18 cellular contexts compared by ENCODE assay signal in genomic region chr5:74947961-74948613, GRCh38.
DNase-seq lines count a peak whose midpoint lies in the region; ATAC-seq and TF ChIP-seq lines count a peak whose summit lies in the region.
"Had no signal": no experiment of that assay in that cellular context is flagged by ENCODE, and none has a peak within 500 bp of the region (broad histone marks: within the 10 kb centered on the region; RNA-seq: fewer than 3 reads in every experiment).

No MANE protein-coding gene starts in this region.

- H3T11ph ChIP-seq in H9 (ENCODE audit: low read length), result no peak overlapping the region

- H3K79me2 ChIP-seq in H9 (ENCODE audit: insufficient read depth, low read length), result no peaks in the 10 kb centered on the region

- no peaks in the 10 kb centered on the region for H3K36me3 Mint-ChIP-seq in H9 (ENCODE audit: insufficient read depth in 1 of 3, low read depth in 3 of 3)
- H3K36me3 Mint-ChIP-seq: activated CD4-positive, alpha-beta memory T cell treated with anti-CD3 and anti-CD28 coated beads for 36 hours; naive thymus-derived CD4-positive, alpha-beta T cell had no signal

- no peak overlapping the region for H3K23ac ChIP-seq in H9 (ENCODE audit: insufficient read length, low read depth, low read length)

- no peak overlapping the region for H3K27ac ChIP-seq in H9 (ENCODE audit: insufficient read length, low read depth, low read length)
- H3K27ac ChIP-seq: BLaER1 treated with 17β-estradiol and CSF1 and Interleukin-3, amounts not matched to agents 10 nM and 100 nM had no signal

- H3K4me2 ChIP-seq in H9 (ENCODE audit: insufficient read depth, insufficient read length, low read length), result no peak overlapping the region
- peak overlapping the region; percentile 37 for H3K4me2 ChIP-seq in skeletal muscle satellite cell (ENCODE audit: low read length)
- H3K4me2 ChIP-seq: BLaER1 treated with 17β-estradiol and CSF1 and Interleukin-3, amounts not matched to agents 10 nM and 100 nM had no signal

- no peak overlapping the region for H3K18ac ChIP-seq in H9 (ENCODE audit: insufficient read length, low read depth, low read length)

- H3K9ac ChIP-seq in H9 (ENCODE audit: extremely low read depth, insufficient read length, low read length), result no peak overlapping the region
- H3K9ac ChIP-seq in skeletal muscle satellite cell (ENCODE audit: low read depth, low read length), result no peak overlapping the region
- H3K9ac ChIP-seq: BLaER1 treated with 17β-estradiol and CSF1 and Interleukin-3, amounts not matched to agents 10 nM and 100 nM had no signal

- no peak overlapping the region for H3K4ac ChIP-seq in H9 (ENCODE audit: low read depth, low read length)

- no peak overlapping the region for H4K91ac ChIP-seq in H9 (ENCODE audit: insufficient read length, low read depth, low read length)

- no peak overlapping the region for H3K56ac ChIP-seq in H9 (ENCODE audit: insufficient read length, low read depth, low read length)

- H3K27me3 ChIP-seq in H9 (ENCODE audit: insufficient read depth, low read length) (no peaks in the 10 kb centered on the region), kidney epithelial cell (ENCODE audit: control insufficient read depth, insufficient read depth, low read length) (no peaks in the 10 kb centered on the region), skeletal muscle satellite cell (ENCODE audit: control insufficient read depth, insufficient read depth, low read length) (peaks cover 10% of the 10 kb centered on the region)
- H3K27me3 ChIP-seq: BLaER1 treated with 17β-estradiol and CSF1 and Interleukin-3, amounts not matched to agents 10 nM and 100 nM had no signal

- POLR2A ChIA-PET in GM10248 (lab: Yijun Ruan, JAX), result no interaction called here

- H3K23me2 ChIP-seq in H9 (ENCODE audit: insufficient read length, low read depth, low read length, poor library complexity, severe bottlenecking), result no peaks in the 10 kb centered on the region

- no peak overlapping the region for H2BK15ac ChIP-seq in H9 (ENCODE audit: low read depth, low read length)

- H3K36me3 ChIP-seq in kidney epithelial cell (ENCODE audit: control insufficient read depth, insufficient read depth, low read length) (no peaks in the 10 kb centered on the region), skeletal muscle satellite cell (ENCODE audit: insufficient read depth, low read length) (no peaks in the 10 kb centered on the region)
- H3K36me3 ChIP-seq: BLaER1 treated with 17β-estradiol and CSF1 and Interleukin-3, amounts not matched to agents 10 nM and 100 nM had no signal

- no peak overlapping the region for H2BK12ac ChIP-seq in H9 (ENCODE audit: insufficient read length, low read depth, low read length)

- no peak overlapping the region; the same call in 1 of the 2 replicates for H3K14ac ChIP-seq in H9 (ENCODE audit: insufficient read depth, low read length)

- CTCF ChIA-PET in GM10248 (lab: Yijun Ruan, JAX), result interaction anchor here (0.8 to 1.3 kb wide), 2 partner anchors 11 to 13 kb away, joined by 3 to 4 read pairs; no protein-coding TSS in a partner anchor

- no peak overlapping the region for H3K4me3 Mint-ChIP-seq in H9
- H3K4me3 Mint-ChIP-seq: activated CD4-positive, alpha-beta memory T cell treated with anti-CD3 and anti-CD28 coated beads for 36 hours; naive thymus-derived CD4-positive, alpha-beta T cell had no signal

- H2BK20ac ChIP-seq in H9 (ENCODE audit: low read depth, low read length, poor library complexity, severe bottlenecking), result no peak overlapping the region

- no peaks in the 10 kb centered on the region for H3K9me3 ChIP-seq in H9 (ENCODE audit: control insufficient read depth, low read depth, low read length)
- no peaks in the 10 kb centered on the region for H3K9me3 ChIP-seq in skeletal muscle satellite cell (replicated peaks; ENCODE audit: low read length)
- H3K9me3 ChIP-seq: BLaER1 treated with 17β-estradiol and CSF1 and Interleukin-3, amounts not matched to agents 10 nM and 100 nM had no signal

- H3K9me3 Mint-ChIP-seq in H9, result peaks cover 0 to 2% of the 10 kb centered on the region in 2 experiments; a peak in 1 of 5 replicates
- H3K9me3 Mint-ChIP-seq: activated CD4-positive, alpha-beta memory T cell treated with anti-CD3 and anti-CD28 coated beads for 36 hours; activated T-helper 2 cell treated with anti-CD3 and anti-CD28 coated beads, Interferon-gamma antibody, Interleukin-2, Interleukin-4, amounts not matched to agents 10 μg/mL and 5 μg/mL and 100 μg/mL, durations not matched to agents 14 hours and 24 hours and 36 hours had no signal

- H3K27ac Mint-ChIP-seq in H9, result peak overlapping the region in 2 of 3 experiments; percentile 28 to 46; a peak in 3 of 7 replicates
- H3K27ac Mint-ChIP-seq: activated CD4-positive, alpha-beta memory T cell treated with anti-CD3 and anti-CD28 coated beads for 36 hours; activated T-helper 2 cell treated with anti-CD3 and anti-CD28 coated beads, Interferon-gamma antibody, Interleukin-2, Interleukin-4, amounts not matched to agents 10 μg/mL and 5 μg/mL and 100 μg/mL, durations not matched to agents 14 hours and 24 hours and 36 hours; naive thymus-derived CD4-positive, alpha-beta T cell had no signal

- H4K20me1 ChIP-seq in H9 (ENCODE audit: control insufficient read depth, insufficient read depth, insufficient read length), result no peaks in the 10 kb centered on the region
- H4K20me1 ChIP-seq: BLaER1 treated with 17β-estradiol and CSF1 and Interleukin-3, amounts not matched to agents 10 nM and 100 nM had no signal

- no peak overlapping the region for H4K5ac ChIP-seq in H9 (ENCODE audit: insufficient read length, low read depth, low read length)

- peaks cover 19 to 21% of the 10 kb centered on the region in 2 experiments for H3K4me1 Mint-ChIP-seq in H9

- H3K79me1 ChIP-seq in H9 (ENCODE audit: insufficient read depth, low read depth, low read length, poor library complexity, severe bottlenecking), result no peaks in the 10 kb centered on the region

- no peak overlapping the region for H2AFZ ChIP-seq in H9 (ENCODE audit: low read length)

- no peak for ATAC-seq in GM18907 (IDR thresholded peaks at IDR 0.05; ENCODE audit: unreplicated experiment)
- ATAC-seq: naive thymus-derived CD4-positive, alpha-beta T cell had no signal

- DNase-seq in H9 (peak; percentile 33), cardiac fibroblast (ENCODE audit: low read depth in 2 of 2) (peak; percentile 16 to 42), kidney epithelial cell (ENCODE audit: low read depth) (peak; percentile 57), GM10266 (ENCODE audit: extremely low spot score) (no peak), GM10248 (ENCODE audit: extremely low spot score) (no peak)
- DNase-seq in activated CD4-positive, alpha-beta T cell treated with anti-CD3 and anti-CD28 coated beads for 4 hours, result no peak
- DNase-seq: activated CD4-positive, alpha-beta memory T cell treated with anti-CD3 and anti-CD28 coated beads for 36 hours; foreskin melanocyte; naive thymus-derived CD4-positive, alpha-beta T cell; NCI-H2081; NCI-H69; retina; stimulated activated CD4-positive, alpha-beta T cell treated with anti-CD3 and anti-CD28 coated beads, Interleukin-4, amount 100 ng/mL, for 1 hour; T-helper 9 cell had no signal

- no peaks in the 10 kb centered on the region for H3K27me3 Mint-ChIP-seq in H9 (ENCODE audit: low read depth)

- no peak overlapping the region for H3K4me3 ChIP-seq in cardiac fibroblast (replicated peaks in 1 of 2; ENCODE audit: low read depth in 2 of 2, low read length in 2 of 2)
- H3K4me3 ChIP-seq in kidney epithelial cell (ENCODE audit: low read depth, low read length), result no peak overlapping the region
- no peak overlapping the region for H3K4me3 ChIP-seq in skeletal muscle satellite cell (ENCODE audit: low read length)
- H3K4me3 ChIP-seq: BLaER1 treated with 17β-estradiol and CSF1 and Interleukin-3, amounts not matched to agents 10 nM and 100 nM had no signal

- WGBS in H9 (ENCODE audit: extremely low coverage, insufficient read length, low lambda C conversion rate), result no CpG with 5 or more reads among the region's 8 CpGs

- H2AK5ac ChIP-seq in H9 (ENCODE audit: insufficient read length, low read length), result no peak overlapping the region

- TF ChIP-seq CTCF in H9 (conservative IDR thresholded peaks at IDR 0.05) (no peak), cardiac fibroblast (IDR thresholded peaks at IDR 0.05; ENCODE audit: low read depth, low read length) (no peak), kidney epithelial cell (IDR thresholded peaks at IDR 0.05; ENCODE audit: insufficient read depth, low read length, poor library complexity, severe bottlenecking) (no peak), GM10266 (IDR thresholded peaks at IDR 0.05; ENCODE audit: control insufficient read depth, insufficient read depth, low read depth, missing control alignments) (no peak), GM10248 (IDR thresholded peaks at IDR 0.05; ENCODE audit: control extremely low read depth, extremely low read depth, low read depth, missing control alignments) (no peak)

- no peak overlapping the region for H4K8ac ChIP-seq in H9 (replicated peaks; ENCODE audit: insufficient read length, low read depth, low read length)

- H3K4me1 ChIP-seq in H9 (ENCODE audit: insufficient read depth, low read length) (peaks cover 2% of the 10 kb centered on the region; the same call in 1 of the 2 replicates), skeletal muscle satellite cell (ENCODE audit: control insufficient read depth, insufficient read depth, low read length) (peaks cover 19% of the 10 kb centered on the region)
- H3K4me1 ChIP-seq: BLaER1 treated with 17β-estradiol and CSF1 and Interleukin-3, amounts not matched to agents 10 nM and 100 nM had no signal

- no peak overlapping the region for H2BK5ac ChIP-seq in H9 (ENCODE audit: insufficient read length, low read length)

- H2BK120ac ChIP-seq in H9 (ENCODE audit: low read depth, low read length, poor library complexity, severe bottlenecking), result no peak overlapping the region

Comparison
In these comparisons a context has a peak if more than half of its experiments do, and no peak if none do; other contexts are left out.
1. DNase-seq: peak in H9 (single experiment), cardiac fibroblast (2 of 2) and kidney epithelial cell (single experiment); none in activated CD4-positive, alpha-beta T cell treated with anti-CD3 and anti-CD28 coated beads for 4 hours (0 of 2), GM10266 (single experiment) and GM10248 (single experiment).